In the genomic region with DNA sequence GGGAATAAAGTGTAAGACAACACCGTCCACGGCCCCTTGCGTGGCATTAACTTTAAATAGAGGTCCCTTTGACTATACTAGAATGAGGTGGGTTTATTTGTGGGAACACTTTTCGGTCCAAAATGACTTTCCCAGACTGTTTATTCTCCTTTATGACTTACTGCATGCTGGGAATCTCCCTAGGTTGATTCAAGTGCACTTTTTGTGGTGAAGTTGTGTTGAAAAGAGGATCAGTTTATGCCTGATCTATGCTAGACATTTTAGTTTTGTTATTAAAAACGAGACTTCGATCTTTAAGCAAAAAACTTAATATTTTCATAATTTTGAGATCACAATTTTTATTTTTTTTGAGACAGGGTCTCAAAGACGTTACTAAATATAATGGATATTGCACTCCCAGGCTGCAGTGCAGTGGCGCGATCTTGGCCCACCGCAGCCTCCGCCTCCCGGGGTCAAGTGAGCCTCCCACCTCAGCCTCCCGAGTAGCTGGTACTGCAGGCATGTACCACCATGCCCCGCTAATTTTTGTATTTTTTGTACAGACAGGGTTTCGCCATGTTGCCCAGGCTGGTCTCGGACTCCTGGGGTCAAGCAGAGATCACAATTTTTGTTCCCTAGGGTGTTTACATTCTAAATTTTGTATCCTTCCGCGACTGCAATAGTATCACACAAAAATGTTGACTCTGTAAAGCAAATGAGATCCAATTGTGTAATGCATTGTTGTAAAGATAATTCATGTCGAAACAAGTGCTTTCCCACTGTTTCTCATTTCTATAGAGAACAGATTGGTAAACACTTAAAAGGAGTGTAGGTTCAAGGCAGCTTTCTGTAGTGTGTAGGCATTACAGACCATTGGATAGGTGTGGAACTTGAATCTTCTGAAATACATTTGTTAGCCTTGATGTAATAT, we compare ENCODE assay signal across 1 cellular context.
TF ChIP-seq lines count a peak whose summit lies in the region.

No MANE protein-coding gene starts in this region.

TF ChIP-seq in endothelial cell of umbilical vein, 7 proteins besides CTCF, POLR2A, EP300 and RAD21 (continued from another document):
- TF ChIP-seq, protein P1, sequence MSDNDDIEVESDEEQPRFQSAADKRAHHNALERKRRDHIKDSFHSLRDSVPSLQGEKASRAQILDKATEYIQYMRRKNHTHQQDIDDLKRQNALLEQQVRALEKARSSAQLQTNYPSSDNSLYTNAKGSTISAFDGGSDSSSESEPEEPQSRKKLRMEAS (IDR thresholded peaks at IDR 0.05; ENCODE audit: insufficient read depth, insufficient read length) = no peak
TF ChIP-seq in endothelial cell of umbilical vein: peak in this region for 0.
